8 cellular contexts compared by ENCODE assay signal in genomic region chr1:113758631-113759340, GRCh38. TPM values are rescaled to one million over a fixed set of nuclear protein-coding genes. Genes with fewer than 3 reads are reported as not detected.
DNase-seq lines count a peak whose midpoint lies in the region; ATAC-seq, FAIRE-seq and TF ChIP-seq lines count a peak whose summit lies in the region.

No MANE protein-coding gene starts in this region.

- H3K27ac ChIP-seq in DND-41 (ENCODE audit: low read length) (peak overlapping the region; percentile 82), HUES6 (ENCODE audit: low read depth, low read length) (peak overlapping the region; percentile 85), SK-N-SH (ENCODE audit: low read depth in 2 of 2, low read length in 1 of 2) (peak overlapping the region; percentile 95 to 98), pancreas (peak overlapping the region; percentile 87 to 93 (median 91))

- TF ChIP-seq CTCF in DND-41 (IDR thresholded peaks at IDR 0.05; ENCODE audit: borderline replicate concordance, extremely low read depth, low read length, poor library complexity, severe bottlenecking) (no peak), SK-N-SH (IDR thresholded peaks at IDR 0.05) (no peak), pancreas (IDR thresholded peaks at IDR 0.05) (no peak), type B pancreatic cell (conservative IDR thresholded peaks at IDR 0.05) (no peak)

- H3K79me2 ChIP-seq in DND-41 (ENCODE audit: insufficient read depth, low read length) (peaks cover 37% of the 10 kb centered on the region), SK-N-SH (ENCODE audit: insufficient read depth) (peaks cover 50% of the 10 kb centered on the region)

- H3K9me3 Mint-ChIP-seq in activated naive CD8-positive, alpha-beta T cell (ENCODE audit: low read depth), result no peaks in the 10 kb centered on the region
- H3K9me3 Mint-ChIP-seq in type B pancreatic cell, result no peaks in the 10 kb centered on the region

- DNase-seq in DND-41 (peak; percentile 64), SK-N-SH (peak; percentile 82), Right ventricle myocardium superior (peak; percentile 77), pancreas (peak; percentile 67 to 90 (median 78)), type B pancreatic cell (ENCODE audit: extremely low spot score, unreplicated experiment) (peak; percentile 84)

- H3K27ac Mint-ChIP-seq in activated naive CD8-positive, alpha-beta T cell, result peak overlapping the region; percentile 87
- peak overlapping the region; percentile 92 for H3K27ac Mint-ChIP-seq in type B pancreatic cell

- peaks cover 27% of the 10 kb centered on the region for H3F3A ChIP-seq in SK-N-SH (replicated peaks; ENCODE audit: insufficient read depth)

- ATAC-seq in DND-41 (ENCODE audit: insufficient read depth, low read depth) (peak; percentile 68), GM21515 (IDR thresholded peaks at IDR 0.05; ENCODE audit: unreplicated experiment) (peak; percentile 65), Right ventricle myocardium superior (ENCODE audit: poor library complexity) (peak; percentile 88), pancreas (peak; percentile 74 to 84 (median 78))

- H3K4me3 Mint-ChIP-seq in activated naive CD8-positive, alpha-beta T cell, result peak overlapping the region; percentile 94
- H3K4me3 Mint-ChIP-seq in type B pancreatic cell, result peak overlapping the region; percentile 95

- peak overlapping the region; percentile 73 for H3K4me2 ChIP-seq in DND-41 (ENCODE audit: insufficient read depth, low read length)
- peak overlapping the region; percentile 89 for H3K4me2 ChIP-seq in SK-N-SH

- H4K20me1 ChIP-seq in DND-41 (ENCODE audit: insufficient read depth, low read length) (no peaks in the 10 kb centered on the region), SK-N-SH (ENCODE audit: insufficient read depth) (no peaks in the 10 kb centered on the region)

- H3K27me3 Mint-ChIP-seq in activated naive CD8-positive, alpha-beta T cell, result no peaks in the 10 kb centered on the region
- H3K27me3 Mint-ChIP-seq in type B pancreatic cell, result no peaks in the 10 kb centered on the region

- H3K9me2 ChIP-seq in SK-N-SH, result no peaks in the 10 kb centered on the region

- no peak for TF ChIP-seq RAD21 in SK-N-SH (IDR thresholded peaks at IDR 0.05; ENCODE audit: low read length)

- H3K4me3 ChIP-seq in DND-41 (ENCODE audit: low read depth in 1 of 2, low read length in 2 of 2) (peak overlapping the region; percentile 74 to 85), HUES6 (ENCODE audit: low read depth, low read length) (peak overlapping the region; percentile 88), SK-N-SH (ENCODE audit: low read depth in 2 of 2, low read length in 1 of 2) (peak overlapping the region; percentile 86 to 89), pancreas (peak overlapping the region; percentile 78 to 99 (median 96))

- no peaks in the 10 kb centered on the region for H3K9me3 ChIP-seq in DND-41 (ENCODE audit: insufficient read depth, low read length, severe bottlenecking)
- no peaks in the 10 kb centered on the region for H3K9me3 ChIP-seq in HUES6 (ENCODE audit: control insufficient read depth, insufficient read depth, low read depth, low read length)
- no peaks in the 10 kb centered on the region for H3K9me3 ChIP-seq in SK-N-SH
- no peaks in the 10 kb centered on the region for H3K9me3 ChIP-seq in pancreas

- TF ChIP-seq EP300 in SK-N-SH (IDR thresholded peaks at IDR 0.05; ENCODE audit: borderline replicate concordance in 1 of 2, low read depth in 1 of 2, low read length in 1 of 2), result no peak

- peaks cover 2% of the 10 kb centered on the region for H3K36me3 Mint-ChIP-seq in activated naive CD8-positive, alpha-beta T cell
- peaks cover 19% of the 10 kb centered on the region for H3K36me3 Mint-ChIP-seq in type B pancreatic cell

- H3K4me1 ChIP-seq in DND-41 (ENCODE audit: insufficient read depth, low read length) (peaks cover 38% of the 10 kb centered on the region), HUES6 (ENCODE audit: control insufficient read depth, insufficient read depth, low read length) (peaks cover 16% of the 10 kb centered on the region), SK-N-SH (ENCODE audit: control insufficient read depth in 1 of 2, insufficient read depth in 2 of 2, low read depth in 1 of 2, low read length in 1 of 2) (peaks cover 9 to 10% of the 10 kb centered on the region in 2 experiments; a peak in 3 of 4 replicates), pancreas (peaks cover 0 to 11% (median 7%) of the 10 kb centered on the region in 3 donors)

- peak overlapping the region; percentile 75 for H3K9ac ChIP-seq in DND-41 (ENCODE audit: low read depth, low read length)
- H3K9ac ChIP-seq in HUES6 (ENCODE audit: low read length), result peak overlapping the region; percentile 91
- H3K9ac ChIP-seq in SK-N-SH, result peak overlapping the region; percentile 88

- CTCF ChIA-PET in SK-N-SH (lab: Yijun Ruan, JAX), result interaction anchor here (0.8 to 1.5 kb wide), 4 partner anchors 42 to 686 kb away, joined by 3 to 4 read pairs (median 3); partner anchors contain the start of genes AP4B1, DCLRE1B and LRIG2

- 2% methylated on average over 24 of the region's 57 CpGs for WGBS in SK-N-SH (ENCODE audit: low lambda C conversion rate)
- 0% methylated on average over 57 of the region's 57 CpGs for WGBS in pancreas, 2 donors

- intact Hi-C loops in Right ventricle myocardium superior (cut with DNase I) (loop anchor here (10.0 kb wide), 1 partner anchor 56 kb away; the partner anchor contains the start of gene RSBN1), pancreas (cut with DNase I) (no loop called here)

- peaks cover 16% of the 10 kb centered on the region for H3K36me3 ChIP-seq in DND-41 (ENCODE audit: insufficient read depth, low read length)
- H3K36me3 ChIP-seq in HUES6 (ENCODE audit: control insufficient read depth, insufficient read depth, low read length), result peaks cover 15% of the 10 kb centered on the region
- H3K36me3 ChIP-seq in SK-N-SH (replicated peaks in 1 of 2; ENCODE audit: control insufficient read depth in 1 of 2, insufficient read depth in 2 of 2, low read length in 1 of 2), result peaks cover 6 to 22% of the 10 kb centered on the region in 2 experiments
- no peaks in the 10 kb centered on the region for H3K36me3 ChIP-seq in pancreas

- POLR2A ChIA-PET in SK-N-SH (lab: Yijun Ruan, JAX), result interaction anchor here (0.6 to 2.9 kb wide), 7 partner anchors 9 to 891 kb away, joined by 3 to 22 read pairs (median 3); partner anchors contain the start of gene RSBN1

- peaks cover 19% of the 10 kb centered on the region for H3K4me1 Mint-ChIP-seq in activated naive CD8-positive, alpha-beta T cell (ENCODE audit: low read depth)
- H3K4me1 Mint-ChIP-seq in type B pancreatic cell (ENCODE audit: unreplicated experiment), result peaks cover 20% of the 10 kb centered on the region

- H2AFZ ChIP-seq in DND-41 (ENCODE audit: low read depth, low read length), result peak overlapping the region; percentile 98
- H2AFZ ChIP-seq in SK-N-SH (ENCODE audit: low read depth), result peak overlapping the region; percentile 81

- no peak for FAIRE-seq in pancreas (lab: Jason Lieb, UNC)

- H3K27me3 ChIP-seq in DND-41 (ENCODE audit: insufficient read depth, low read length, poor library complexity) (no peaks in the 10 kb centered on the region), HUES6 (ENCODE audit: control insufficient read depth, insufficient read depth, low read length) (no peaks in the 10 kb centered on the region), SK-N-SH (ENCODE audit: insufficient read depth) (no peaks in the 10 kb centered on the region), pancreas (no peaks in the 10 kb centered on the region)

TF ChIP-seq in SK-N-SH, 30 proteins besides CTCF, POLR2A, EP300 and RAD21:
- TF ChIP-seq FOXJ3 (CRISPR knock-in tag; IDR thresholded peaks at IDR 0.05), result no peak
- peak; percentile 38; the same call in 1 of the 2 replicates for TF ChIP-seq SIN3A (IDR thresholded peaks at IDR 0.05; ENCODE audit: borderline replicate concordance, low read depth, low read length)
- no peak for TF ChIP-seq EZH2phosphoT487 (IDR thresholded peaks at IDR 0.05; ENCODE audit: borderline replicate concordance, low read depth)

RNA-seq across cellular contexts. Expression of gene PHTF1, which starts 0.5 kb away (rescaled TPM):
- polyA plus RNA-seq in SK-N-SH (2012; rRNA removed) (10.8 and 14.1 TPM in 2 replicates), pancreas (1 to 10 TPM; 5.3 to 7.0 TPM)
- polyA plus RNA-seq in SK-N-SH (2012; cell fraction: cytosol; rRNA removed), result 12.5 and 13.5 TPM in 2 replicates
- 9.5 and 16.1 TPM in 2 replicates for polyA plus RNA-seq in SK-N-SH (2012; cell fraction: nucleus; rRNA removed)
- total RNA-seq in Right ventricle myocardium superior (6.5 TPM), pancreas (10 to 100 TPM in 2 of 6 donors, 1 to 10 TPM in 4; 4.6 to 12.9 (median 6.8) TPM), type B pancreatic cell (ENCODE audit: low replicate concordance) (17.7 and 27.1 TPM in 2 replicates)

RNA-seq across cellular contexts. Expression of gene RSBN1, which starts 53.5 kb away (rescaled TPM):
- polyA plus RNA-seq in SK-N-SH (2012; rRNA removed), result 3.9 and 4.0 TPM in 2 replicates
- polyA plus RNA-seq in SK-N-SH (2012; cell fraction: cytosol; rRNA removed), result 5.1 and 5.2 TPM in 2 replicates
- polyA plus RNA-seq in SK-N-SH (2012; cell fraction: nucleus; rRNA removed), result 4.1 and 8.3 TPM in 2 replicates
- total RNA-seq in Right ventricle myocardium superior, result 9.6 TPM
- total RNA-seq in pancreas, result 10 to 100 TPM in 5 of 6 donors, 1 to 10 TPM in 1; 9.6 to 13.6 (median 10.5) TPM
- 1 to 10 TPM; 3.5 to 5.6 TPM for polyA plus RNA-seq in pancreas
- total RNA-seq in type B pancreatic cell (ENCODE audit: low replicate concordance), result 18.8 and 21.2 TPM in 2 replicates

Comparison
In these comparisons a context has a peak if more than half of its experiments do, and no peak if none do; other contexts are left out.
1. Peak in every context shown above with its lines: DNase-seq, ATAC-seq, H3K4me3 ChIP-seq and H3K27ac ChIP-seq.